Comparison of ENCODE assay signal across 18 cellular contexts in the genomic region with DNA sequence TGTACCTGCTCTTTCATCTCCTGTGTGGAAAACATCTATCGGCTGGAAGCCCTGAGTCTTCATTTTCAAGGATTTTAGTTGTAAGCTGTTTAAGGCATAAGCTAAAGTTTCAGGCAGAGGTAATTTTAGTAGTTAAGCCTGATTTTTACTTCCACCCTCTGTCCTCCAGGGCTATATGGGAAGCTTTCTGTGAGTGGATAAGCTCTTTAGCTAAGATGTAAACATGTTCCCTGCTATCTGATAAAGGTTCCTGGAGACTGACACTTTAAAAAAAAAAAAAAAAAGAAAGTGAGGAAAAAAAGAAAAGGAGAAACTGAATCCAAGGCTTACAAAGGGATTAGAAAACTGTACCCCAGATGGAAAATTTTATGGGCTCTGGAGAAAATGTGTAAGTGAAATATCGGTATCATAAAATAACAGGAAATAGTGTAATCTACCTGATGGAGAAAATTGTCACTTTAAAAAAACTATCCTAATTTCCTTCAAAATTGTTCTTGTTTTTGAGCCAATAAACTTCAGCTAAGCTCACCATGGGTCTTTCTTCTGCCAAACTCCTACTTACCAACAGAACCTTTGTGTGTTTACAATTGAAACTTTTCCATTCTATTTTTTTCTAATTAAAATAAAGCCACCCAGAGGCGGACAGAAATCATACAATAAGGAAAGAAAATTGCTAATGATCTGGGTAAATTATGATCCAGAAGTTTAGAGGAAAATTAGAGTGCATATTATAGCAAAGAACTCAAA.
DNase-seq lines count a peak whose midpoint lies in the region; ATAC-seq, FAIRE-seq and TF ChIP-seq lines count a peak whose summit lies in the region.
"Had no signal": no experiment of that assay in that cellular context is flagged by ENCODE, and none has a peak within 500 bp of the region (broad histone marks: within the 10 kb centered on the region; RNA-seq: fewer than 3 reads in every experiment).

No MANE protein-coding gene starts in this region.

- TF ChIP-seq EP300 in H1 (IDR thresholded peaks at IDR 0.05; ENCODE audit: borderline replicate concordance in 1 of 2, low read depth in 2 of 2, low read length in 2 of 2): no peak

- WGBS in H1 (ENCODE audit: extremely low coverage in 1 of 2, insufficient coverage in 1 of 2, insufficient read length in 1 of 2, insufficient replicate concordance in 2 of 2, low coverage in 1 of 2, low lambda C conversion rate in 2 of 2, missing lambda C conversion rate in 1 of 2), 2 experiments: 90% methylated on average over 3 of the region's 3 CpGs; no CpG with 5 or more reads in 1 of the 2 experiments

- no peak overlapping the region for H3K56ac ChIP-seq in H1 (replicated peaks; ENCODE audit: insufficient read length, low read depth, low read length)

- H4K5ac ChIP-seq in H1 (ENCODE audit: insufficient read length, low read depth, low read length): no peak overlapping the region

- TF ChIP-seq RAD21 in H1 (IDR thresholded peaks at IDR 0.05 in 1 of 2, conservative IDR thresholded peaks at IDR 0.05 in 1 of 2; ENCODE audit: low read depth in 2 of 2, low read length in 2 of 2): no peak

- POLR2A ChIA-PET in H1 (lab: Charles Lee; ENCODE audit: partially characterized antibody): interaction anchor here (0.7 kb wide), 1 partner anchor 197 kb away, joined by 3 read pairs; no protein-coding TSS in a partner anchor

- H2AK5ac ChIP-seq in H1 (ENCODE audit: low read depth, low read length): no peak overlapping the region

- no peak overlapping the region for H3K14ac ChIP-seq in H1 (ENCODE audit: insufficient read length)

- H2BK20ac ChIP-seq in H1 (ENCODE audit: low read length): no peak overlapping the region

- peaks cover 55% of the 10 kb centered on the region for H3K4me1 Mint-ChIP-seq in nephron
- H3K4me1 Mint-ChIP-seq in stimulated activated memory B cell treated with anti-CD40 and anti-IgM and Interleukin-4, amounts not matched to agents 10 μg/mL and 1 μg/mL and 100 μg/mL, for 72 hours: no peaks in the 10 kb centered on the region
- no peaks in the 10 kb centered on the region for H3K4me1 Mint-ChIP-seq in activated naive CD4-positive, alpha-beta T cell treated with anti-CD3 and anti-CD28 coated beads, Interleukin-2, amount 10 ng/mL, durations not matched to agents 7 days and 5 days

- no peaks in the 10 kb centered on the region for H3K23me2 ChIP-seq in H1 (ENCODE audit: low read depth, low read length)

- no peaks in the 10 kb centered on the region for H3K27me3 Mint-ChIP-seq in nephron (ENCODE audit: low read depth)
- peaks cover 34% of the 10 kb centered on the region for H3K27me3 Mint-ChIP-seq in stimulated activated memory B cell treated with anti-CD40 and anti-IgM and Interleukin-4, amounts not matched to agents 10 μg/mL and 1 μg/mL and 100 μg/mL, for 72 hours
- H3K27me3 Mint-ChIP-seq in activated naive CD4-positive, alpha-beta T cell treated with anti-CD3 and anti-CD28 coated beads, Interleukin-2, amount 10 ng/mL, durations not matched to agents 7 days and 5 days: peaks cover 5% of the 10 kb centered on the region

- no peak for ATAC-seq in stimulated activated memory B cell treated with anti-CD40 and anti-IgM and Interleukin-4, amounts not matched to agents 10 μg/mL and 1 μg/mL and 100 μg/mL, for 72 hours
- ATAC-seq: PC-3 had no signal

- peak overlapping the region; percentile 36 to 81 (median 68) for H3K27ac Mint-ChIP-seq in nephron
- no peak overlapping the region for H3K27ac Mint-ChIP-seq in stimulated activated memory B cell treated with anti-CD40 and anti-IgM and Interleukin-4, amounts not matched to agents 10 μg/mL and 1 μg/mL and 100 μg/mL, for 72 hours
- no peak overlapping the region for H3K27ac Mint-ChIP-seq in activated naive CD4-positive, alpha-beta T cell treated with anti-CD3 and anti-CD28 coated beads, Interleukin-2, amount 10 ng/mL, durations not matched to agents 7 days and 5 days

- H3K79me1 ChIP-seq in H1 (ENCODE audit: low read depth, low read length): no peaks in the 10 kb centered on the region

- H3K9me3 Mint-ChIP-seq in nephron: no peaks in the 10 kb centered on the region
- no peaks in the 10 kb centered on the region for H3K9me3 Mint-ChIP-seq in stimulated activated memory B cell treated with anti-CD40 and anti-IgM and Interleukin-4, amounts not matched to agents 10 μg/mL and 1 μg/mL and 100 μg/mL, for 72 hours
- no peaks in the 10 kb centered on the region for H3K9me3 Mint-ChIP-seq in activated naive CD4-positive, alpha-beta T cell treated with anti-CD3 and anti-CD28 coated beads, Interleukin-2, amount 10 ng/mL, durations not matched to agents 7 days and 5 days

- H3K4ac ChIP-seq in H1 (replicated peaks; ENCODE audit: insufficient read length, low read depth, low read length): no peak overlapping the region

- intact Hi-C loops in left ventricle myocardium inferior (cut with micrococcal nuclease): loop anchor here (10.0 kb wide), 1 partner anchor 191 kb away; no protein-coding TSS in a partner anchor

- no peak for FAIRE-seq in H1 (lab: Jason Lieb, UNC)
- FAIRE-seq: G401.6 had no signal

- H3K36me3 Mint-ChIP-seq in nephron (ENCODE audit: low read depth): no peaks in the 10 kb centered on the region
- H3K36me3 Mint-ChIP-seq in stimulated activated memory B cell treated with anti-CD40 and anti-IgM and Interleukin-4, amounts not matched to agents 10 μg/mL and 1 μg/mL and 100 μg/mL, for 72 hours: no peaks in the 10 kb centered on the region
- no peaks in the 10 kb centered on the region for H3K36me3 Mint-ChIP-seq in activated naive CD4-positive, alpha-beta T cell treated with anti-CD3 and anti-CD28 coated beads, Interleukin-2, amount 10 ng/mL, durations not matched to agents 7 days and 5 days

- no peak overlapping the region for H4K91ac ChIP-seq in H1 (replicated peaks; ENCODE audit: insufficient read length, low read length)

- H2BK120ac ChIP-seq in H1 (replicated peaks; ENCODE audit: low read depth, low read length): no peak overlapping the region

- CTCF ChIA-PET in H1 (lab: Charles Lee; ENCODE audit: partially characterized antibody): interaction anchor here (0.7 to 1.9 kb wide), 3 partner anchors 10 to 196 kb away, joined by 4 to 7 read pairs (median 4); no protein-coding TSS in a partner anchor
- CTCF ChIA-PET in activated naive CD4-positive, alpha-beta T cell treated with anti-CD3 and anti-CD28 coated beads, Interleukin-2, amount 10 ng/mL, durations not matched to agents 7 days and 5 days (lab: Charles Lee): no interaction called here

- DNase-seq in cardiac muscle cell (ENCODE audit: low read depth in 1 of 2, low spot score in 1 of 2): no peak
- DNase-seq in left ventricle myocardium inferior: no peak
- no peak for DNase-seq in H1 (ENCODE audit: low read depth in 1 of 2, low spot score in 2 of 2)
- DNase-seq in stimulated activated CD4-positive, alpha-beta T cell treated with anti-CD3 and anti-CD28 coated beads, Interleukin-4, amount 100 ng/mL, for 24 hours: no peak
- no peak for DNase-seq in activated naive CD4-positive, alpha-beta T cell treated with anti-CD3 and anti-CD28 coated beads, Interleukin-2, amount 10 ng/mL, durations not matched to agents 7 days and 5 days
- no peak for DNase-seq in midbrain (lab: John Stamatoyannopoulos, UW)
- DNase-seq: Caco-2, DMS79 treated with DMSO at 0.1 percent for 48 hours, Karpas-422, MM.1S, NCI-H1105, NCI-H1694 treated with DMSO at 0.1 percent for 48 hours, NCI-H69 had no signal

- H3K23ac ChIP-seq in H1 (ENCODE audit: insufficient read length): no peak overlapping the region

- H3K79me2 ChIP-seq in H1 (ENCODE audit: control insufficient read depth in 1 of 2, insufficient read depth in 2 of 2, low read length in 2 of 2): no peaks in the 10 kb centered on the region

- H3K18ac ChIP-seq in H1 (ENCODE audit: extremely low read depth, low read length): no peak overlapping the region

- H3K36me3 ChIP-seq in cardiac muscle cell (no peaks in the 10 kb centered on the region), left ventricle myocardium inferior (no peaks in the 10 kb centered on the region), H1 (ENCODE audit: control insufficient read depth in 2 of 4, insufficient read depth in 4 of 4, low read length in 3 of 4) (no peaks in the 10 kb centered on the region)

- H3K4me1 ChIP-seq in cardiac muscle cell (ENCODE audit: low read depth) (peaks cover 32% of the 10 kb centered on the region), left ventricle myocardium inferior (no peaks in the 10 kb centered on the region), H1 (replicated peaks in 1 of 4; ENCODE audit: control insufficient read depth in 3 of 4, insufficient read depth in 4 of 4, low read length in 3 of 4) (no peaks in the 10 kb centered on the region; a peak in 1 of 7 replicates)

- no peak overlapping the region for H4K8ac ChIP-seq in H1 (ENCODE audit: extremely low read depth, insufficient read depth, low read length)

- H3K4me3 ChIP-seq in cardiac muscle cell: no peak overlapping the region
- no peak overlapping the region for H3K4me3 ChIP-seq in left ventricle myocardium inferior
- H3K4me3 ChIP-seq in H1 (ENCODE audit: extremely low read depth in 1 of 4, insufficient read depth in 2 of 4, low read depth in 3 of 4, low read length in 4 of 4): no peak overlapping the region

- H3K27me3 ChIP-seq in cardiac muscle cell (no peaks in the 10 kb centered on the region), left ventricle myocardium inferior (ENCODE audit: low read depth) (no peaks in the 10 kb centered on the region), H1 (replicated peaks in 1 of 4; ENCODE audit: control insufficient read depth in 3 of 4, extremely low read depth in 1 of 4, insufficient read depth in 3 of 4, low read length in 3 of 4) (no peaks in the 10 kb centered on the region)

- no peak overlapping the region for H2BK15ac ChIP-seq in H1 (ENCODE audit: low read length)

- no peak for TF ChIP-seq POLR2A in H1 (IDR thresholded peaks at IDR 0.05; ENCODE audit: control extremely low read depth in 1 of 2, low read depth in 2 of 2, low read length in 2 of 2)

- TF ChIP-seq CTCF in cardiac muscle cell (IDR thresholded peaks at IDR 0.05; ENCODE audit: low read depth, low read length): no peak
- TF ChIP-seq CTCF in left ventricle myocardium inferior (IDR thresholded peaks at IDR 0.05; ENCODE audit: borderline replicate concordance): no peak
- no peak for TF ChIP-seq CTCF in H1 (IDR thresholded peaks at IDR 0.05; ENCODE audit: control extremely low read depth in 1 of 3, insufficient read depth in 1 of 3, low read depth in 1 of 3, low read length in 3 of 3)
- no peak for TF ChIP-seq CTCF in nephron (IDR thresholded peaks at IDR 0.05; ENCODE audit: unreplicated experiment in 3 of 3)

- no peak overlapping the region for H3K4me2 ChIP-seq in H1 (ENCODE audit: insufficient read depth in 1 of 2, low read depth in 2 of 2, low read length in 2 of 2)

- H2BK12ac ChIP-seq in H1 (ENCODE audit: low read depth, low read length): no peak overlapping the region

- 0 out of 2 replicates have a peak overlapping the region, but pooled peaks have one; percentile 17 for H2AFZ ChIP-seq in H1 (ENCODE audit: low read length)

- H3K27ac ChIP-seq in cardiac muscle cell (peak overlapping the region; percentile 76), left ventricle myocardium inferior (replicated peaks) (no peak overlapping the region), H1 (ENCODE audit: low read depth, low read length) (no peak overlapping the region)
- H3K27ac ChIP-seq: C4-2B had no signal

- no peaks in the 10 kb centered on the region for H3K9me3 ChIP-seq in cardiac muscle cell (ENCODE audit: low read depth)
- H3K9me3 ChIP-seq in left ventricle myocardium inferior (replicated peaks): no peaks in the 10 kb centered on the region
- H3K9me3 ChIP-seq in H1 (ENCODE audit: insufficient read depth in 2 of 2, low read depth in 1 of 2, low read length in 1 of 2): no peaks in the 10 kb centered on the region
- H3K9me3 ChIP-seq: Caco-2 had no signal

- H3K9ac ChIP-seq in H1 (replicated peaks in 1 of 4; ENCODE audit: extremely low read depth in 1 of 4, low read depth in 3 of 4, low read length in 3 of 4): no peak overlapping the region

- no peaks in the 10 kb centered on the region for H4K20me1 ChIP-seq in H1 (replicated peaks in 1 of 2; ENCODE audit: control insufficient read depth in 1 of 2, insufficient read depth in 2 of 2, low read length in 2 of 2)

- no peak overlapping the region for H2BK5ac ChIP-seq in H1 (ENCODE audit: low read depth, low read length)

- peak overlapping the region in 1 of 3 experiments; percentile 3 for H3K4me3 Mint-ChIP-seq in nephron
- H3K4me3 Mint-ChIP-seq in stimulated activated memory B cell treated with anti-CD40 and anti-IgM and Interleukin-4, amounts not matched to agents 10 μg/mL and 1 μg/mL and 100 μg/mL, for 72 hours: no peak overlapping the region
- H3K4me3 Mint-ChIP-seq in activated naive CD4-positive, alpha-beta T cell treated with anti-CD3 and anti-CD28 coated beads, Interleukin-2, amount 10 ng/mL, durations not matched to agents 7 days and 5 days: no peak overlapping the region

Comparison
In these comparisons a context has a peak if more than half of its experiments do, and no peak if none do; other contexts are left out.
1. H3K27ac Mint-ChIP-seq: peak in nephron (3 of 3); none in stimulated activated memory B cell treated with anti-CD40 and anti-IgM and Interleukin-4, amounts not matched to agents 10 μg/mL and 1 μg/mL and 100 μg/mL, for 72 hours (single experiment) and activated naive CD4-positive, alpha-beta T cell treated with anti-CD3 and anti-CD28 coated beads, Interleukin-2, amount 10 ng/mL, durations not matched to agents 7 days and 5 days (single experiment).